Comparison of ENCODE assay signal across 15 cellular contexts in the genomic region with DNA sequence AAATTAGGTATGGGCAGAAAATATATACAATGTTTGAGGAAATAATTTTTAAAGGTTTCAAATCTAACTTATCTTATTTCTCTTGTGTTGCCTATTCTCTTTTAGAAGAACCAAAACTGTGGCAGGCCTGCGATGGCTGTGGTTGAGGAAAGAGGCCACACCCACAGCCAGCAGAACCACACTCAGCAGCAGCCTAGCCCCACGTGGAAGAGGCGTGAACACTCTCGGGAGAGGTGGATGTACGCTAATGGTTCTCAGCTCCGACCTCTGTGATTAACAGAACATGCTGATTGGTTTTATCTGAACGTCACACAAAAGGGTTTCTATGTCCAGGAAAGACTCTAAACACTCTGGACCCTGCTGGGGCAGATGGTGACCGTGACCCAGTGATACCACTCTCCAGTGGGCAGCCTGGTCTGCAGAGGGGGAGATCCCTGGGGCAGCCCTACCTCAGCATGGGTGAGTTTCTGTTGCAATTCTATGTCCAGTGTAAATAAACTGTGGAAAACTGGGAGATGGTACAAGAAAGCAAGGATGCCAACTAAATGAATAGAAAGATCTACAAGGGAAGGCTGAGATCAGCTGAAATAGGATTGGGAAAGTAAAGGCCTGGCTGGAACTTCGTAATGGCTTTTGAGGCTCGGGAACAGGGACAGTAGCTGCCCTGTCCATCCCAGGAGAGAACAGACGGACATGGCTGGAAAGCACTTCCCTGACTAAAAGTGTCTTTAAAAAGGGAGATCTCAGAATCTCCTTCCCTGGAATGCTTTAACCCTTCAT. TPM values are rescaled to one million over a fixed set of nuclear protein-coding genes. Genes with fewer than 3 reads are reported as not detected.
DNase-seq lines count a peak whose midpoint lies in the region; ATAC-seq and TF ChIP-seq lines count a peak whose summit lies in the region.
"Had no signal": no experiment of that assay in that cellular context is flagged by ENCODE, and none has a peak within 500 bp of the region (broad histone marks: within the 10 kb centered on the region; RNA-seq: fewer than 3 reads in every experiment).

No MANE protein-coding gene starts in this region.

- CTCF ChIA-PET in CD8-positive, alpha-beta memory T cell (lab: Charles Lee): no interaction called here

- H3K36me3 Mint-ChIP-seq in immature natural killer cell: peaks cover 0 to 6% (median 0%) of the 10 kb centered on the region in 3 donors
- H3K36me3 Mint-ChIP-seq in HFFc6 (ENCODE audit: low read depth): no peaks in the 10 kb centered on the region
- H3K36me3 Mint-ChIP-seq in CD8-positive, alpha-beta memory T cell: no peaks in the 10 kb centered on the region

- no peaks in the 10 kb centered on the region for H3K27me3 ChIP-seq in vagina
- no peaks in the 10 kb centered on the region for H3K27me3 ChIP-seq in left lung
- H3K27me3 ChIP-seq in CD8-positive, alpha-beta memory T cell (ENCODE audit: insufficient read depth, low read length, poor library complexity, severe bottlenecking): no peaks in the 10 kb centered on the region
- H3K27me3 ChIP-seq: spleen had no signal

- H3K4me3 Mint-ChIP-seq in stimulated activated naive CD8-positive, alpha-beta T cell treated with anti-CD3 and anti-CD28 coated beads, Interleukin-15, amount 100 ng/mL, for 72 hours: no peak overlapping the region
- H3K4me3 Mint-ChIP-seq in immature natural killer cell (peak overlapping the region; percentile 19 to 70 (median 49)), HFFc6 (no peak overlapping the region)
- H3K4me3 Mint-ChIP-seq in CD8-positive, alpha-beta memory T cell: no peak overlapping the region
- H3K4me3 Mint-ChIP-seq: activated CD4-positive, alpha-beta T cell treated with anti-CD3 and anti-CD28 coated beads, Interleukin-2, amount 10 ng/mL, durations not matched to agents 7 days and 5 days had no signal

- H3K27me3 Mint-ChIP-seq in stimulated activated naive CD8-positive, alpha-beta T cell treated with anti-CD3 and anti-CD28 coated beads, Interleukin-15, amount 100 ng/mL, for 72 hours: peaks cover 29% of the 10 kb centered on the region
- H3K27me3 Mint-ChIP-seq in immature natural killer cell (ENCODE audit: low read depth in 3 of 3) (peaks cover 0 to 9% (median 5%) of the 10 kb centered on the region in 3 donors), HFFc6 (ENCODE audit: insufficient read depth) (no peaks in the 10 kb centered on the region; the same call in 1 of the 2 replicates)
- peaks cover 8 to 26% of the 10 kb centered on the region in 2 donors for H3K27me3 Mint-ChIP-seq in CD8-positive, alpha-beta memory T cell
- H3K27me3 Mint-ChIP-seq: activated CD4-positive, alpha-beta T cell treated with anti-CD3 and anti-CD28 coated beads, Interleukin-2, amount 10 ng/mL, durations not matched to agents 7 days and 5 days had no signal

- H3K9me3 ChIP-seq in vagina (no peaks in the 10 kb centered on the region), left lung (no peaks in the 10 kb centered on the region)
- no peaks in the 10 kb centered on the region for H3K9me3 ChIP-seq in CD8-positive, alpha-beta memory T cell (ENCODE audit: low read length)
- H3K9me3 ChIP-seq: mucosa of descending colon, spleen had no signal

- peak overlapping the region; percentile 10 to 42 for H3K27ac Mint-ChIP-seq in stimulated activated naive CD8-positive, alpha-beta T cell treated with anti-CD3 and anti-CD28 coated beads, Interleukin-15, amount 100 ng/mL, for 72 hours
- H3K27ac Mint-ChIP-seq in immature natural killer cell (peak overlapping the region in 2 of 6 donors; percentile 50 to 83), HFFc6 (no peak overlapping the region)
- peak overlapping the region in 1 of 8 donors; percentile 9 for H3K27ac Mint-ChIP-seq in CD8-positive, alpha-beta memory T cell
- H3K27ac Mint-ChIP-seq: activated CD4-positive, alpha-beta T cell treated with anti-CD3 and anti-CD28 coated beads, Interleukin-2, amount 10 ng/mL, durations not matched to agents 7 days and 5 days had no signal

- H3K36me3 ChIP-seq in vagina (no peaks in the 10 kb centered on the region), left lung (no peaks in the 10 kb centered on the region)
- H3K36me3 ChIP-seq in CD8-positive, alpha-beta memory T cell (ENCODE audit: insufficient read depth, low read length): no peaks in the 10 kb centered on the region
- H3K36me3 ChIP-seq: spleen had no signal

- H3K4me3 ChIP-seq in vagina (no peak overlapping the region), left lung (no peak overlapping the region)
- H3K4me3 ChIP-seq in CD8-positive, alpha-beta memory T cell (ENCODE audit: low read length): no peak overlapping the region
- H3K4me3 ChIP-seq: mucosa of descending colon, spleen had no signal

- ATAC-seq in stimulated activated naive CD8-positive, alpha-beta T cell treated with anti-CD3 and anti-CD28 coated beads, Interleukin-15, amount 100 ng/mL, for 72 hours: no peak
- ATAC-seq in stimulated activated naive CD8-positive, alpha-beta T cell treated with anti-CD3 and anti-CD28 coated beads, Interleukin-15, Interleukin-2, amounts not matched to agents 100 U/mL and 50 U/mL, for 24 hours: no peak
- no peak for ATAC-seq in left lung

- TF ChIP-seq POLR2A in vagina (IDR thresholded peaks at IDR 0.05): no peak

- H3K9me3 Mint-ChIP-seq in stimulated activated naive CD8-positive, alpha-beta T cell treated with anti-CD3 and anti-CD28 coated beads, Interleukin-15, amount 100 ng/mL, for 72 hours: no peaks in the 10 kb centered on the region
- H3K9me3 Mint-ChIP-seq in immature natural killer cell: no peaks in the 10 kb centered on the region
- H3K9me3 Mint-ChIP-seq in HFFc6: no peaks in the 10 kb centered on the region
- no peaks in the 10 kb centered on the region for H3K9me3 Mint-ChIP-seq in CD8-positive, alpha-beta memory T cell
- H3K9me3 Mint-ChIP-seq: activated CD4-positive, alpha-beta T cell treated with anti-CD3 and anti-CD28 coated beads, Interleukin-2, amount 10 ng/mL, durations not matched to agents 7 days and 5 days had no signal

- no peak overlapping the region for H3K27ac ChIP-seq in vagina
- no peak overlapping the region for H3K27ac ChIP-seq in left lung
- no peak overlapping the region for H3K27ac ChIP-seq in CD8-positive, alpha-beta memory T cell (ENCODE audit: low read depth, low read length)
- H3K27ac ChIP-seq: spleen had no signal

- H3K4me1 Mint-ChIP-seq in stimulated activated naive CD8-positive, alpha-beta T cell treated with anti-CD3 and anti-CD28 coated beads, Interleukin-15, amount 100 ng/mL, for 72 hours: peaks cover 9% of the 10 kb centered on the region
- H3K4me1 Mint-ChIP-seq in immature natural killer cell: peaks cover 23 to 29% of the 10 kb centered on the region in 2 donors
- H3K4me1 Mint-ChIP-seq in HFFc6 (ENCODE audit: low read depth): peaks cover 44% of the 10 kb centered on the region
- H3K4me1 Mint-ChIP-seq in CD8-positive, alpha-beta memory T cell: peaks cover 2 to 13% (median 5%) of the 10 kb centered on the region in 3 donors

- no peak for DNase-seq in stimulated activated naive CD8-positive, alpha-beta T cell treated with anti-CD3 and anti-CD28 coated beads, Interleukin-15, amount 100 ng/mL, for 72 hours
- DNase-seq in stimulated activated naive CD8-positive, alpha-beta T cell treated with anti-CD3 and anti-CD28 coated beads, Interleukin-15, Interleukin-2, amounts not matched to agents 100 U/mL and 50 U/mL, for 24 hours: no peak
- DNase-seq in immature natural killer cell (peak; percentile 36 to 53 (median 50)), pons (ENCODE audit: low spot score) (peak; percentile 68), vagina (ENCODE audit: extremely low spot score in 2 of 2) (peak; percentile 49 to 58), left lung (no peak), HFFc6 (no peak)
- DNase-seq in CD8-positive, alpha-beta memory T cell: no peak
- DNase-seq: ACHN; activated CD4-positive, alpha-beta T cell treated with anti-CD3 and anti-CD28 coated beads, Interleukin-2, amount 10 ng/mL, durations not matched to agents 7 days and 5 days; DMS79; foreskin fibroblast; Kasumi-1; spleen had no signal

- H3K4me1 ChIP-seq in vagina (peaks cover 48% of the 10 kb centered on the region), left lung (peaks cover 2 to 6% of the 10 kb centered on the region in 2 donors)
- H3K4me1 ChIP-seq in CD8-positive, alpha-beta memory T cell (ENCODE audit: insufficient read depth, low read length): no peaks in the 10 kb centered on the region

- POLR2A ChIA-PET in CD8-positive, alpha-beta memory T cell (lab: Charles Lee): no interaction called here

- TF ChIP-seq CTCF in vagina (IDR thresholded peaks at IDR 0.05) (no peak), left lung (IDR thresholded peaks at IDR 0.05) (no peak), HFFc6 (IDR thresholded peaks at IDR 0.05) (no peak)

- intact Hi-C loops in vagina (cut with DNase I): no loop called here
- intact Hi-C loops in left lung (cut with DNase I): no loop called here

RNA-seq across cellular contexts. Expression of gene DIP2C, which starts 26.6 kb away (rescaled TPM):
- polyA plus RNA-seq in immature natural killer cell: under 1 TPM in 2 of 3 donors, not detected in 1; 0.06 to 0.41 TPM
- total RNA-seq in vagina: 18.4 TPM
- total RNA-seq in left lung: 10 to 100 TPM; 10.5 to 14.7 TPM
- 10 to 100 TPM; 23.2 to 28.9 (median 26.3) TPM for total RNA-seq in HFFc6 (2021; fragmentation: NEBNext Ultra II Directional; extraction: Animal tissue kit (Norgen Biotek cat#: 25700))
- under 1 TPM; 0.44 to 0.55 TPM for total RNA-seq in CD8-positive, alpha-beta memory T cell
- 1.1 TPM for polyA plus RNA-seq in CD8-positive, alpha-beta memory T cell

Comparison
In these comparisons a context has a peak if more than half of its experiments do, and no peak if none do; other contexts are left out.
1. DNase-seq: peak in immature natural killer cell (3 of 3), pons (single experiment) and vagina (2 of 2); none in stimulated activated naive CD8-positive, alpha-beta T cell treated with anti-CD3 and anti-CD28 coated beads, Interleukin-15, amount 100 ng/mL, for 72 hours (0 of 2), stimulated activated naive CD8-positive, alpha-beta T cell treated with anti-CD3 and anti-CD28 coated beads, Interleukin-15, Interleukin-2, amounts not matched to agents 100 U/mL and 50 U/mL, for 24 hours (single experiment), left lung (0 of 2), HFFc6 (single experiment) and CD8-positive, alpha-beta memory T cell (0 of 5).
2. H3K4me3 Mint-ChIP-seq: peak in immature natural killer cell (5 of 5); none in stimulated activated naive CD8-positive, alpha-beta T cell treated with anti-CD3 and anti-CD28 coated beads, Interleukin-15, amount 100 ng/mL, for 72 hours (0 of 2), HFFc6 (single experiment) and CD8-positive, alpha-beta memory T cell (0 of 7).
3. RNA of gene DIP2C, which starts 26.6 kb away (total RNA-seq): 23.2 to 28.9 TPM in HFFc6, 18.4 TPM in vagina (single experiment) and 10.5 to 14.7 TPM in left lung; 0.44 to 0.55 TPM in CD8-positive, alpha-beta memory T cell; every median in the first group is over 4 times any median in the second.